In genomic region chr5:168064933-168065622, GRCh38 we compare ENCODE assay signal across 19 cellular contexts.
DNase-seq lines count a peak whose midpoint lies in the region; ATAC-seq and FAIRE-seq lines count a peak whose summit lies in the region.
"Had no signal": no experiment of that assay in that cellular context is flagged by ENCODE, and none has a peak within 500 bp of the region (broad histone marks: within the 10 kb centered on the region; RNA-seq: fewer than 3 reads in every experiment).

No MANE protein-coding gene starts in this region.

- DNase-seq in ACHN (peak; percentile 50), RPMI7951 (ENCODE audit: low read depth) (peak; percentile 59), left colon (no peak), HTR-8/SVneo (ENCODE audit: insufficient read length, low spot score) (no peak), NCI-H146 treated with DMSO at 0.1 percent for 48 hours (lab: John Stamatoyannopoulos, UW; ENCODE audit: unreplicated experiment) (no peak), mucosa of gallbladder (ENCODE audit: low spot score) (no peak)
- DNase-seq: CD8-positive, alpha-beta memory T cell; DMS53; EL; NCI-H1092 treated with DMSO at 0.1 percent for 48 hours; NCI-H1436 treated with DMSO at 0.1 percent for 48 hours; NCI-H2029; NCI-H226; NCI-H510A treated with DMSO at 0.1 percent for 48 hours; NCI-H774; Right ventricle myocardium superior had no signal

- no peak for FAIRE-seq in HTR-8/SVneo (lab: Jason Lieb, UNC)

- in situ Hi-C loops in ACHN (cut with HindIII; ENCODE audit: low pct_ligation_motif_present, low pct_unique_long_range_greater_than_20kb, low sequenced_read_pairs), result no loop called here

- intact Hi-C loops in left colon (cut with DNase I, micrococcal nuclease), result no loop called here

- ATAC-seq in GM19351 (IDR thresholded peaks at IDR 0.05; ENCODE audit: unreplicated experiment) (peak; percentile 56), left colon (peak; percentile 87), HG02884 (IDR thresholded peaks at IDR 0.05; ENCODE audit: unreplicated experiment) (no peak)
- ATAC-seq: K562 had no signal

Comparison
In these comparisons a context has a peak if more than half of its experiments do, and no peak if none do; other contexts are left out.
1. DNase-seq: peak in ACHN (single experiment) and RPMI7951 (single experiment); none in left colon (0 of 2), HTR-8/SVneo (single experiment), NCI-H146 treated with DMSO at 0.1 percent for 48 hours (single experiment) and mucosa of gallbladder (single experiment).